Comparison of ENCODE assay signal across 1 cellular context in the genomic region with DNA sequence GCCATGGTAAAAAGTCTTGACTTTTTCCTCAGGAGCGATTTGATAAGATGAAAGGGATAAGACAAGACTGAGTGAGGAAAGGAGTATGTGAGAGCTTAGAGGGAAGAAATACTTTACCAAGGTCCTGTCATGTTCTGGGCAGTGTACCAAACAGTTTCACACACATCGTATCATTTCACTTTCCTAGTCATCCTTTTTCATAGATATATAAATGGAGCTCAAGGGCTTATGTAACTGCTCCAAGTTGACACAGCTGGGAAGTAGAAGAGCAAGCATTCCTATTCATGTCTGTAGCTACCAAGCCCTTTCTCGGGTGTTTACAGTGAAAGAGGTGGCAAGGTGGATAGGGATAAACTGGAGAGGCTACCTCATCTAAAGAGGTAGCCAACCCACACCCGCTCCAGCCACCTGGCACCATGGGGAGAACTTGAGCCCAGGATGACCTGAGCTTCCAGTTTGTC.
TF ChIP-seq lines count a peak whose summit lies in the region.

No MANE protein-coding gene starts in this region.

TF ChIP-seq in GM12878, 131 proteins besides CTCF, POLR2A, EP300 and RAD21 (continued from another document):
- no peak for TF ChIP-seq ZNF687 (IDR thresholded peaks at IDR 0.05)
- TF ChIP-seq ZBTB4 (CRISPR knock-in tag; IDR thresholded peaks at IDR 0.05) = no peak
- TF ChIP-seq, protein P1, sequence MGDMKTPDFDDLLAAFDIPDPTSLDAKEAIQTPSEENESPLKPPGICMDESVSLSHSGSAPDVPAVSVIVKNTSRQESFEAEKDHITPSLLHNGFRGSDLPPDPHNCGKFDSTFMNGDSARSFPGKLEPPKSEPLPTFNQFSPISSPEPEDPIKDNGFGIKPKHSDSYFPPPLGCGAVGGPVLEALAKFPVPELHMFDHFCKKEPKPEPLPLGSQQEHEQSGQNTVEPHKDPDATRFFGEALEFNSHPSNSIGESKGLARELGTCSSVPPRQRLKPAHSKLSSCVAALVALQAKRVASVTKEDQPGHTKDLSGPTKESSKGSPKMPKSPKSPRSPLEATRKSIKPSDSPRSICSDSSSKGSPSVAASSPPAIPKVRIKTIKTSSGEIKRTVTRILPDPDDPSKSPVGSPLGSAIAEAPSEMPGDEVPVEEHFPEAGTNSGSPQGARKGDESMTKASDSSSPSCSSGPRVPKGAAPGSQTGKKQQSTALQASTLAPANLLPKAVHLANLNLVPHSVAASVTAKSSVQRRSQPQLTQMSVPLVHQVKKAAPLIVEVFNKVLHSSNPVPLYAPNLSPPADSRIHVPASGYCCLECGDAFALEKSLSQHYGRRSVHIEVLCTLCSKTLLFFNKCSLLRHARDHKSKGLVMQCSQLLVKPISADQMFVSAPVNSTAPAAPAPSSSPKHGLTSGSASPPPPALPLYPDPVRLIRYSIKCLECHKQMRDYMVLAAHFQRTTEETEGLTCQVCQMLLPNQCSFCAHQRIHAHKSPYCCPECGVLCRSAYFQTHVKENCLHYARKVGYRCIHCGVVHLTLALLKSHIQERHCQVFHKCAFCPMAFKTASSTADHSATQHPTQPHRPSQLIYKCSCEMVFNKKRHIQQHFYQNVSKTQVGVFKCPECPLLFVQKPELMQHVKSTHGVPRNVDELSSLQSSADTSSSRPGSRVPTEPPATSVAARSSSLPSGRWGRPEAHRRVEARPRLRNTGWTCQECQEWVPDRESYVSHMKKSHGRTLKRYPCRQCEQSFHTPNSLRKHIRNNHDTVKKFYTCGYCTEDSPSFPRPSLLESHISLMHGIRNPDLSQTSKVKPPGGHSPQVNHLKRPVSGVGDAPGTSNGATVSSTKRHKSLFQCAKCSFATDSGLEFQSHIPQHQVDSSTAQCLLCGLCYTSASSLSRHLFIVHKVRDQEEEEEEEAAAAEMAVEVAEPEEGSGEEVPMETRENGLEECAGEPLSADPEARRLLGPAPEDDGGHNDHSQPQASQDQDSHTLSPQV (IDR thresholded peaks at IDR 0.05) = no peak
- no peak for TF ChIP-seq SIX5 (IDR thresholded peaks at IDR 0.05; ENCODE audit: low read depth, low read length, severe bottlenecking)
- TF ChIP-seq PKNOX1 (IDR thresholded peaks at IDR 0.05) = no peak
- no peak for TF ChIP-seq GABPA (IDR thresholded peaks at IDR 0.05; ENCODE audit: low read depth)
- TF ChIP-seq SMC3 (IDR thresholded peaks at IDR 0.05; ENCODE audit: borderline replicate concordance, low read length) = no peak
- TF ChIP-seq, protein P2, sequence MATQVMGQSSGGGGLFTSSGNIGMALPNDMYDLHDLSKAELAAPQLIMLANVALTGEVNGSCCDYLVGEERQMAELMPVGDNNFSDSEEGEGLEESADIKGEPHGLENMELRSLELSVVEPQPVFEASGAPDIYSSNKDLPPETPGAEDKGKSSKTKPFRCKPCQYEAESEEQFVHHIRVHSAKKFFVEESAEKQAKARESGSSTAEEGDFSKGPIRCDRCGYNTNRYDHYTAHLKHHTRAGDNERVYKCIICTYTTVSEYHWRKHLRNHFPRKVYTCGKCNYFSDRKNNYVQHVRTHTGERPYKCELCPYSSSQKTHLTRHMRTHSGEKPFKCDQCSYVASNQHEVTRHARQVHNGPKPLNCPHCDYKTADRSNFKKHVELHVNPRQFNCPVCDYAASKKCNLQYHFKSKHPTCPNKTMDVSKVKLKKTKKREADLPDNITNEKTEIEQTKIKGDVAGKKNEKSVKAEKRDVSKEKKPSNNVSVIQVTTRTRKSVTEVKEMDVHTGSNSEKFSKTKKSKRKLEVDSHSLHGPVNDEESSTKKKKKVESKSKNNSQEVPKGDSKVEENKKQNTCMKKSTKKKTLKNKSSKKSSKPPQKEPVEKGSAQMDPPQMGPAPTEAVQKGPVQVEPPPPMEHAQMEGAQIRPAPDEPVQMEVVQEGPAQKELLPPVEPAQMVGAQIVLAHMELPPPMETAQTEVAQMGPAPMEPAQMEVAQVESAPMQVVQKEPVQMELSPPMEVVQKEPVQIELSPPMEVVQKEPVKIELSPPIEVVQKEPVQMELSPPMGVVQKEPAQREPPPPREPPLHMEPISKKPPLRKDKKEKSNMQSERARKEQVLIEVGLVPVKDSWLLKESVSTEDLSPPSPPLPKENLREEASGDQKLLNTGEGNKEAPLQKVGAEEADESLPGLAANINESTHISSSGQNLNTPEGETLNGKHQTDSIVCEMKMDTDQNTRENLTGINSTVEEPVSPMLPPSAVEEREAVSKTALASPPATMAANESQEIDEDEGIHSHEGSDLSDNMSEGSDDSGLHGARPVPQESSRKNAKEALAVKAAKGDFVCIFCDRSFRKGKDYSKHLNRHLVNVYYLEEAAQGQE (IDR thresholded peaks at IDR 0.05; ENCODE audit: low read depth, low read length) = no peak
- TF ChIP-seq, protein P3, sequence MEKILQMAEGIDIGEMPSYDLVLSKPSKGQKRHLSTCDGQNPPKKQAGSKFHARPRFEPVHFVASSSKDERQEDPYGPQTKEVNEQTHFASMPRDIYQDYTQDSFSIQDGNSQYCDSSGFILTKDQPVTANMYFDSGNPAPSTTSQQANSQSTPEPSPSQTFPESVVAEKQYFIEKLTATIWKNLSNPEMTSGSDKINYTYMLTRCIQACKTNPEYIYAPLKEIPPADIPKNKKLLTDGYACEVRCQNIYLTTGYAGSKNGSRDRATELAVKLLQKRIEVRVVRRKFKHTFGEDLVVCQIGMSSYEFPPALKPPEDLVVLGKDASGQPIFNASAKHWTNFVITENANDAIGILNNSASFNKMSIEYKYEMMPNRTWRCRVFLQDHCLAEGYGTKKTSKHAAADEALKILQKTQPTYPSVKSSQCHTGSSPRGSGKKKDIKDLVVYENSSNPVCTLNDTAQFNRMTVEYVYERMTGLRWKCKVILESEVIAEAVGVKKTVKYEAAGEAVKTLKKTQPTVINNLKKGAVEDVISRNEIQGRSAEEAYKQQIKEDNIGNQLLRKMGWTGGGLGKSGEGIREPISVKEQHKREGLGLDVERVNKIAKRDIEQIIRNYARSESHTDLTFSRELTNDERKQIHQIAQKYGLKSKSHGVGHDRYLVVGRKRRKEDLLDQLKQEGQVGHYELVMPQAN (conservative IDR thresholded peaks at IDR 0.05) = no peak
- TF ChIP-seq NR2C2 (IDR thresholded peaks at IDR 0.05; ENCODE audit: borderline replicate concordance, control insufficient read depth, insufficient read length, low read depth) = no peak
